ENCODE assay signal across 14 cellular contexts in genomic region chr10:47037654-47038425, GRCh38.
DNase-seq lines count a peak whose midpoint lies in the region; ATAC-seq, FAIRE-seq and TF ChIP-seq lines count a peak whose summit lies in the region.
"Had no signal": no experiment of that assay in that cellular context is flagged by ENCODE, and none has a peak within 500 bp of the region (broad histone marks: within the 10 kb centered on the region; RNA-seq: fewer than 3 reads in every experiment).

No MANE protein-coding gene starts in this region.

- H3K4me1 Mint-ChIP-seq in natural killer cell treated with Interleukin-12 subunit alpha and Interleukin-12 subunit beta and Interleukin-15 and Interleukin-18, amount 100 ng/mL, for 72 hours (ENCODE audit: low read depth in 2 of 2): no peaks in the 10 kb centered on the region
- no peaks in the 10 kb centered on the region for H3K4me1 Mint-ChIP-seq in natural killer cell

- H4K8ac ChIP-seq in neuronal stem cell (ENCODE audit: low read depth, low read length): peak overlapping the region; percentile 92

- H3K4me1 ChIP-seq in SK-N-SH (ENCODE audit: control insufficient read depth in 1 of 2, insufficient read depth in 2 of 2, low read depth in 1 of 2, low read length in 1 of 2) (peaks cover 0 to 84% of the 10 kb centered on the region in 2 experiments; a peak in 2 of 4 replicates), neuronal stem cell (ENCODE audit: control insufficient read depth in 2 of 2, insufficient read depth in 1 of 2, low read depth in 1 of 2, low read length in 2 of 2) (peaks cover 0 to 8% of the 10 kb centered on the region in 2 donors)
- H3K4me1 ChIP-seq: A549 had no signal

- H3F3A ChIP-seq in SK-N-SH (replicated peaks; ENCODE audit: insufficient read depth): no peaks in the 10 kb centered on the region

- H3K18ac ChIP-seq in neuronal stem cell (ENCODE audit: low read length): no peak overlapping the region

- H3K4ac ChIP-seq in neuronal stem cell (ENCODE audit: low read length): no peak overlapping the region

- CTCF ChIA-PET in SK-N-SH (lab: Yijun Ruan, JAX): interaction anchor here (1.1 to 16.7 kb wide), 6 partner anchors 8 to 273 kb away, joined by 3 to 337 read pairs (median 34); no protein-coding TSS in a partner anchor

- H3K14ac ChIP-seq in neuronal stem cell (ENCODE audit: low read length): peak overlapping the region; percentile 10

- intact Hi-C loops in natural killer cell (cut with micrococcal nuclease): no loop called here

- DNase-seq in SK-N-SH: peak; percentile 51
- peak; percentile 54 for DNase-seq in natural killer cell treated with Interleukin-12 subunit alpha and Interleukin-12 subunit beta and Interleukin-15 and Interleukin-18, amount 100 ng/mL, for 72 hours (ENCODE audit: low spot score)
- DNase-seq in natural killer cell: no peak
- no peak for DNase-seq in neuronal stem cell (ENCODE audit: low spot score)
- DNase-seq in GM19239 (ENCODE audit: insufficient read length, low spot score): no peak
- DNase-seq: H9, IMR-90, NCI-H187 treated with DMSO at 0.1 percent for 48 hours, NCI-H524 treated with DMSO at 0.1 percent for 48 hours had no signal

- ATAC-seq in SK-N-SH treated with all-trans-retinoic acid at 6 μM for 48 hours (no peak), natural killer cell (no peak), GM19328 (IDR thresholded peaks at IDR 0.05; ENCODE audit: unreplicated experiment) (no peak)
- ATAC-seq in natural killer cell treated with Interleukin-12 subunit alpha and Interleukin-12 subunit beta and Interleukin-15 and Interleukin-18, amount 100 ng/mL, for 72 hours: no peak
- ATAC-seq: A549 had no signal

- H3K9me3 ChIP-seq in SK-N-SH (no peaks in the 10 kb centered on the region), neuronal stem cell (replicated peaks in 1 of 2; ENCODE audit: control insufficient read depth in 2 of 2, insufficient read depth in 1 of 2, low read depth in 1 of 2, low read length in 2 of 2) (no peaks in the 10 kb centered on the region)
- H3K9me3 ChIP-seq: A549, Caco-2 had no signal

- H2AFZ ChIP-seq in SK-N-SH (ENCODE audit: low read depth) (no peak overlapping the region), neuronal stem cell (ENCODE audit: low read length) (no peak overlapping the region)

- no peak for TF ChIP-seq CTCF in SK-N-SH (IDR thresholded peaks at IDR 0.05)
- TF ChIP-seq CTCF in natural killer cell (IDR thresholded peaks at IDR 0.05): no peak

- H3K4me2 ChIP-seq in SK-N-SH (no peak overlapping the region), neuronal stem cell (ENCODE audit: insufficient read depth, low read length, poor library complexity, severe bottlenecking) (no peak overlapping the region)
- H3K4me2 ChIP-seq: A549 had no signal

- H3K9me2 ChIP-seq in SK-N-SH: no peaks in the 10 kb centered on the region

- H3K27ac ChIP-seq in SK-N-SH (ENCODE audit: low read depth in 2 of 2, low read length in 1 of 2): peak overlapping the region in 1 of 2 experiments; percentile 100; a peak in 2 of 4 replicates
- no peak overlapping the region for H3K27ac ChIP-seq in neuronal stem cell (replicated peaks; ENCODE audit: low read length)
- H3K27ac ChIP-seq: A549, RWPE1 had no signal

- H2BK12ac ChIP-seq in neuronal stem cell (ENCODE audit: low read length): no peak overlapping the region

- POLR2A ChIA-PET in SK-N-SH (lab: Yijun Ruan, JAX): interaction anchor here (1.1 kb wide), 1 partner anchor 249 kb away, joined by 3 read pairs; no protein-coding TSS in a partner anchor

- WGBS in SK-N-SH (ENCODE audit: low lambda C conversion rate): 41% methylated on average over 10 of the region's 10 CpGs
- no CpG with 5 or more reads among the region's 10 CpGs for WGBS in neuronal stem cell (ENCODE audit: extremely low coverage in 2 of 2, insufficient read length in 2 of 2, insufficient replicate concordance in 1 of 2), 2 donors

- H3K27ac Mint-ChIP-seq in natural killer cell treated with Interleukin-12 subunit alpha and Interleukin-12 subunit beta and Interleukin-15 and Interleukin-18, amount 100 ng/mL, for 72 hours: no peak overlapping the region
- no peak overlapping the region for H3K27ac Mint-ChIP-seq in natural killer cell

- no peak overlapping the region for H3K9ac ChIP-seq in SK-N-SH
- no peak overlapping the region for H3K9ac ChIP-seq in neuronal stem cell (ENCODE audit: low read depth, low read length, poor library complexity)

- no peak for FAIRE-seq in GM19239 (lab: Jason Lieb, UNC)
- FAIRE-seq: A549 had no signal

- H2AK5ac ChIP-seq in neuronal stem cell (ENCODE audit: low read depth, low read length): no peak overlapping the region

- H4K91ac ChIP-seq in neuronal stem cell (ENCODE audit: low read depth, low read length, poor library complexity): no peak overlapping the region

- H3K36me3 Mint-ChIP-seq in natural killer cell treated with Interleukin-12 subunit alpha and Interleukin-12 subunit beta and Interleukin-15 and Interleukin-18, amount 100 ng/mL, for 72 hours: no peaks in the 10 kb centered on the region
- H3K36me3 Mint-ChIP-seq in natural killer cell: no peaks in the 10 kb centered on the region

- H3K79me1 ChIP-seq in neuronal stem cell (ENCODE audit: low read depth, low read length): no peaks in the 10 kb centered on the region

- H2BK15ac ChIP-seq in neuronal stem cell (ENCODE audit: low read length): no peak overlapping the region

- H3K4me3 ChIP-seq in SK-N-SH (ENCODE audit: low read depth in 2 of 2, low read length in 1 of 2) (no peak overlapping the region), neuronal stem cell (ENCODE audit: low read length in 2 of 2) (no peak overlapping the region)
- H3K4me3 ChIP-seq: A549 had no signal

- H2BK5ac ChIP-seq in neuronal stem cell (ENCODE audit: low read length): no peak overlapping the region

- H3K27me3 Mint-ChIP-seq in natural killer cell treated with Interleukin-12 subunit alpha and Interleukin-12 subunit beta and Interleukin-15 and Interleukin-18, amount 100 ng/mL, for 72 hours: no peaks in the 10 kb centered on the region
- no peaks in the 10 kb centered on the region for H3K27me3 Mint-ChIP-seq in natural killer cell (ENCODE audit: low read depth in 2 of 2)

- H3K36me3 ChIP-seq in SK-N-SH (replicated peaks in 1 of 2; ENCODE audit: control insufficient read depth in 1 of 2, insufficient read depth in 2 of 2, low read length in 1 of 2) (no peaks in the 10 kb centered on the region), neuronal stem cell (replicated peaks in 1 of 2; ENCODE audit: control insufficient read depth in 2 of 2, insufficient read depth in 2 of 2, low read length in 2 of 2) (no peaks in the 10 kb centered on the region)

- H3K9me3 Mint-ChIP-seq in natural killer cell treated with Interleukin-12 subunit alpha and Interleukin-12 subunit beta and Interleukin-15 and Interleukin-18, amount 100 ng/mL, for 72 hours: no peaks in the 10 kb centered on the region
- H3K9me3 Mint-ChIP-seq in natural killer cell: no peaks in the 10 kb centered on the region
- H3K9me3 Mint-ChIP-seq: H9 had no signal

- H3K27me3 ChIP-seq in SK-N-SH (ENCODE audit: insufficient read depth): peaks cover 11% of the 10 kb centered on the region; the same call in 1 of the 2 replicates
- peaks cover 0 to 17% (median 0%) of the 10 kb centered on the region in 3 experiments for H3K27me3 ChIP-seq in neuronal stem cell (ENCODE audit: control insufficient read depth in 3 of 3, insufficient read depth in 3 of 3, low read depth in 1 of 3, low read length in 3 of 3)

- no peak; the same call in 1 of the 2 replicates for TF ChIP-seq RAD21 in SK-N-SH (IDR thresholded peaks at IDR 0.05; ENCODE audit: low read length)

- no peaks in the 10 kb centered on the region for H4K20me1 ChIP-seq in SK-N-SH (ENCODE audit: insufficient read depth)

- no peak overlapping the region for H3K23ac ChIP-seq in neuronal stem cell (ENCODE audit: low read depth, low read length, poor library complexity)

- TF ChIP-seq EP300 in SK-N-SH (IDR thresholded peaks at IDR 0.05; ENCODE audit: borderline replicate concordance in 1 of 2, low read depth in 1 of 2, low read length in 1 of 2): peak in 1 of 2 experiments; percentile 78; a peak in 1 of 4 replicates

- H3K4me3 Mint-ChIP-seq in natural killer cell treated with Interleukin-12 subunit alpha and Interleukin-12 subunit beta and Interleukin-15 and Interleukin-18, amount 100 ng/mL, for 72 hours: no peak overlapping the region
- H3K4me3 Mint-ChIP-seq in natural killer cell: no peak overlapping the region
- H3K4me3 Mint-ChIP-seq: H9 had no signal

- H3K79me2 ChIP-seq in SK-N-SH (ENCODE audit: insufficient read depth): no peaks in the 10 kb centered on the region

- no peak overlapping the region for H2BK120ac ChIP-seq in neuronal stem cell (ENCODE audit: low read depth, low read length)

TF ChIP-seq in SK-N-SH, 30 proteins besides CTCF, POLR2A, EP300 and RAD21 (continues in another document):
- TF ChIP-seq MEF2A (IDR thresholded peaks at IDR 0.05; ENCODE audit: borderline replicate concordance, low read depth): no peak

TF ChIP-seq in SK-N-SH treated with all-trans-retinoic acid at 6 μM for 48 hours, 23 proteins besides CTCF, POLR2A, EP300 and RAD21 (continues in another document):
- TF ChIP-seq CREB5 (CRISPR knock-in tag; IDR thresholded peaks at IDR 0.05; ENCODE audit: low read depth) (no peak), ARNTL (CRISPR knock-in tag; IDR thresholded peaks at IDR 0.05; ENCODE audit: borderline replicate concordance, low read depth) (no peak), CSRNP3 (CRISPR knock-in tag; IDR thresholded peaks at IDR 0.05) (no peak)

Comparison
In these comparisons a context has a peak if more than half of its experiments do, and no peak if none do; other contexts are left out.
1. DNase-seq: peak in SK-N-SH (single experiment) and natural killer cell treated with Interleukin-12 subunit alpha and Interleukin-12 subunit beta and Interleukin-15 and Interleukin-18, amount 100 ng/mL, for 72 hours (single experiment); none in natural killer cell (single experiment), neuronal stem cell (single experiment) and GM19239 (single experiment).